Comparison of ENCODE assay signal across 26 cellular contexts in the genomic region with DNA sequence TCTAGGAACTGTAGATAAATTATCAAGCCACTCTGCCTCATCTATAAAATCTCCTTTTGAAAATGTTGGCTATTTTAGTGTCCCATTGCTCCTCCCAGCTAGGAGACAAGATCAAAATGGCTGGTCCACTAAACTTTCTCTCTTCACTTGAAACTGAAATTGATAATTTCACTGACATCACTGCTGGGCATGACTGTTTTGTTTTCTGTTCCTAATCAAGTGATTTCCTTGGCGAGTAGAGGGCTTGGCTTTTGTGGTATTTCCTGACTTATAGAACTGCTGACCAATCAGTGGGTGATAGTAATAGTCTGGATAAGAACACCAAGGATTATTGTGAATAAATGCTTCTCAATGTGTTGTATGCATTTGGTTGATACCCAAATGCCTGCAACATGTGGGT.
DNase-seq lines count a peak whose midpoint lies in the region; ATAC-seq and TF ChIP-seq lines count a peak whose summit lies in the region.
"Had no signal": no experiment of that assay in that cellular context is flagged by ENCODE, and none has a peak within 500 bp of the region (broad histone marks: within the 10 kb centered on the region; RNA-seq: fewer than 3 reads in every experiment).

No MANE protein-coding gene starts in this region.

- DNase-seq in EH (ENCODE audit: low read depth) (peak; percentile 1), OCI-M1 (lab: John Stamatoyannopoulos, UW) (peak; percentile 62), cardiac fibroblast (ENCODE audit: low read depth in 2 of 2) (peak; percentile 47 to 65), fibroblast of the aortic adventitia (ENCODE audit: low read depth) (peak; percentile 29), lower leg skin (ENCODE audit: low spot score in 2 of 2) (no peak), dermis blood vessel endothelial cell (no peak), G401 (ENCODE audit: low spot score) (no peak)
- DNase-seq: 8988T; ACHN; BE2C; CD8-positive, alpha-beta memory T cell; DMS 273 treated with DMSO at 0.1 percent for 48 hours; DMS79; HFFc6; IMR-90; KG1; NCI-H1092; NCI-H1417 treated with DMSO at 0.1 percent for 48 hours; NCI-H1694 treated with DMSO at 0.1 percent for 48 hours; NCI-H2081; NCI-H2171; NCI-H524; NCI-H774; SHP77 had no signal

- no peak for ATAC-seq in HG02840 (IDR thresholded peaks at IDR 0.05; ENCODE audit: low FRiP score, unreplicated experiment)

- WGBS in lower leg skin, 2 donors, result 76 to 78% methylated on average over 1 of the region's 1 CpG

- TF ChIP-seq POLR2A in lower leg skin (IDR thresholded peaks at IDR 0.05), result no peak

- in situ Hi-C loops in G401 (cut with HindIII; ENCODE audit: low sequenced_read_pairs), result no loop called here

- intact Hi-C loops in lower leg skin (cut with DNase I; ENCODE audit: low total_unique reads), result no loop called here

- H3K4me3 ChIP-seq in cardiac fibroblast (replicated peaks in 1 of 2; ENCODE audit: low read depth in 2 of 2, low read length in 2 of 2) (no peak overlapping the region), fibroblast of the aortic adventitia (ENCODE audit: low read depth, low read length) (no peak overlapping the region), lower leg skin (ENCODE audit: low read depth, poor library complexity, severe bottlenecking) (no peak overlapping the region)
- H3K4me3 ChIP-seq: HAP-1 had no signal

- no peak for TF ChIP-seq CTCF in cardiac fibroblast (IDR thresholded peaks at IDR 0.05; ENCODE audit: low read depth, low read length)
- TF ChIP-seq CTCF in fibroblast of the aortic adventitia (IDR thresholded peaks at IDR 0.05; ENCODE audit: insufficient read depth, low read length), result no peak
- no peak for TF ChIP-seq CTCF in lower leg skin (IDR thresholded peaks at IDR 0.05)

Comparison
In these comparisons a context has a peak if more than half of its experiments do, and no peak if none do; other contexts are left out.
1. DNase-seq: peak in EH (single experiment), OCI-M1 (single experiment), cardiac fibroblast (2 of 2) and fibroblast of the aortic adventitia (single experiment); none in lower leg skin (0 of 2), dermis blood vessel endothelial cell (single experiment) and G401 (single experiment).